8 cellular contexts compared by ENCODE assay signal in the genomic region with DNA sequence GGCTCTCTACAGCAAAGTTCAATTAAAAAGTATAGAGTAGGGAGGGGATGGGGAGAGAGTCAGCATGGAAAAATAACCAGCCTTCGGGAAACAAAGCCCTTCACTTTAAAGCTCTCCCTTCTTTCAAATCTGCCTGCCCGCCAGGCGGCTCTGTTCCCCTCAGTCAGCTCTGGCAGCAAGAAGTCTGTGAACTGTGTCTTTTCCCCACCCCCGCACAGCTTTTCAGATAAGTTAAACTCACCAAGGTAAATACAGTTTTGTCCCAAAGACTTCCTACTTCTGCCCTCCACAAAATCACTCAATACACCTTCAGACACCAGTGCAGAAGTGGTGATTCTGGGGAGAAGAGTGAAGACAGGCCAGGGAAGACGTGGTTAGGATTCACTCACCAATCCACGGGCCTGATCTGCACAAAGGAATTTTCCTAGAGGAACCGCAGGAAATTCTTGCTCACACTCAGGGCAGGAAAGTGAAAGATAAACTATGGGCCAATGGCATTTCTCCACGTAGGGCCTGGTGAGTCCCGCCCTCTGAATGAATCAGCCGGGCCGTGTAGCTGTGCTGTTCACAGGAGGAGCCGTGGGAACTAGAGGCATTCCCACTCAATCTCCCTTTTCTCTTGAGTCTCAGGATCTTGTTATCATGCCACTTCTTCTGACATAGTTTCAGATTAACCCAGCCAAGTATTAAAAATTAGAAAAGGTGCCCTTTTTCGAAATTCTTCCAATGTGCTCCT. TPM values are rescaled to one million over a fixed set of nuclear protein-coding genes. Genes with fewer than 3 reads are reported as not detected.
DNase-seq lines count a peak whose midpoint lies in the region; ATAC-seq, FAIRE-seq and TF ChIP-seq lines count a peak whose summit lies in the region.

A gene with protein sequence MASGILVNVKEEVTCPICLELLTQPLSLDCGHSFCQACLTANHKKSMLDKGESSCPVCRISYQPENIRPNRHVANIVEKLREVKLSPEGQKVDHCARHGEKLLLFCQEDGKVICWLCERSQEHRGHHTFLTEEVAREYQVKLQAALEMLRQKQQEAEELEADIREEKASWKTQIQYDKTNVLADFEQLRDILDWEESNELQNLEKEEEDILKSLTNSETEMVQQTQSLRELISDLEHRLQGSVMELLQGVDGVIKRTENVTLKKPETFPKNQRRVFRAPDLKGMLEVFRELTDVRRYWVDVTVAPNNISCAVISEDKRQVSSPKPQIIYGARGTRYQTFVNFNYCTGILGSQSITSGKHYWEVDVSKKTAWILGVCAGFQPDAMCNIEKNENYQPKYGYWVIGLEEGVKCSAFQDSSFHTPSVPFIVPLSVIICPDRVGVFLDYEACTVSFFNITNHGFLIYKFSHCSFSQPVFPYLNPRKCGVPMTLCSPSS (minus strand): TSS at position 448 of the 736 bp plus-strand sequence. CDS start 4,897 bp downstream, outside the sequence.

- H3K27me3 Mint-ChIP-seq in brain, result peaks cover 2% of the 10 kb centered on the region

- DNase-seq in DMS114 treated with DMSO at 0.1 percent for 48 hours (lab: John Stamatoyannopoulos, UW; ENCODE audit: unreplicated experiment) (peak; percentile 49), HuH-7 (ENCODE audit: low spot score) (peak; percentile 92), NCI-H1417 (lab: John Stamatoyannopoulos, UW) (no peak)

- H3K4me3 Mint-ChIP-seq in brain, result peak within 1 kb of the TSS; percentile 91 to 95 (median 92)

- H3K9me3 Mint-ChIP-seq in brain, result peaks cover 0 to 4% (median 0%) of the 10 kb centered on the region in 5 experiments

- peak within 1 kb of the TSS; percentile 87 for H3K9ac ChIP-seq in skeletal muscle satellite cell (ENCODE audit: low read depth, low read length)

- H3K27ac Mint-ChIP-seq in brain, result peak within 1 kb of the TSS; percentile 93 to 100 (median 99)

- ATAC-seq in GM21515 (IDR thresholded peaks at IDR 0.05; ENCODE audit: unreplicated experiment), result peak; percentile 72

- H3K27me3 ChIP-seq in skeletal muscle satellite cell (ENCODE audit: control insufficient read depth, insufficient read depth, low read length), result no peaks in the 10 kb centered on the region

- H3K4me3 ChIP-seq in iPS-11a (ENCODE audit: low read depth, low read length), result peak within 1 kb of the TSS; percentile 55
- peak within 1 kb of the TSS; percentile 73 for H3K4me3 ChIP-seq in skeletal muscle satellite cell (ENCODE audit: low read length)

- no peaks in the 10 kb centered on the region for H3K9me3 ChIP-seq in skeletal muscle satellite cell (replicated peaks; ENCODE audit: low read length)

- H3K36me3 ChIP-seq in skeletal muscle satellite cell (ENCODE audit: insufficient read depth, low read length), result peaks cover 5% of the 10 kb centered on the region

- peaks cover 15% of the 10 kb centered on the region for H3K4me1 ChIP-seq in skeletal muscle satellite cell (ENCODE audit: control insufficient read depth, insufficient read depth, low read length)

- peak; percentile 74 for FAIRE-seq in TTC549 (lab: Jason Lieb, UNC)

- peaks cover 28% of the 10 kb centered on the region for H3K4me1 Mint-ChIP-seq in brain

- H3K36me3 Mint-ChIP-seq in brain, result peaks cover 24% of the 10 kb centered on the region

- TF ChIP-seq CTCF in brain (conservative IDR thresholded peaks at IDR 0.05), result peak; percentile 43 to 69

- peak within 1 kb of the TSS; percentile 96 for H3K4me2 ChIP-seq in skeletal muscle satellite cell (ENCODE audit: low read length)

RNA-seq across cellular contexts. Expression of the gene that starts here (rescaled TPM):
- 1.3 TPM for polyA plus RNA-seq in brain (ENCODE audit: insufficient read depth, low read depth, low replicate concordance)
- 16.2 and 23.6 TPM in 2 replicates for total RNA-seq in skeletal muscle satellite cell (2012; rRNA removed)

Comparison
In these comparisons a context has a peak if more than half of its experiments do, and no peak if none do; other contexts are left out.
1. DNase-seq: peak in DMS114 treated with DMSO at 0.1 percent for 48 hours (single experiment) and HuH-7 (single experiment); none in NCI-H1417 (0 of 3).